17 cellular contexts compared by ENCODE assay signal in genomic region chr5:65391591-65391990, GRCh38.
"Had no signal": no experiment of that assay in that cellular context is flagged by ENCODE, and none has a peak within 500 bp of the region (broad histone marks: within the 10 kb centered on the region; RNA-seq: fewer than 3 reads in every experiment).

No MANE protein-coding gene starts in this region.

- H2AFZ ChIP-seq: neural progenitor cell had no signal

- H3K27ac ChIP-seq: neural progenitor cell, ovary, testis had no signal

- H3K4me2 ChIP-seq: neural progenitor cell had no signal

- H3K9me3 ChIP-seq: ovary, testis had no signal

- H3K9ac ChIP-seq: neural progenitor cell had no signal

- H3K4me3 ChIP-seq: neural progenitor cell, ovary, testis had no signal

- DNase-seq: activated CD4-positive, alpha-beta T cell treated with anti-CD3 and anti-CD28 coated beads, Interleukin-2, amount 10 ng/mL, durations not matched to agents 24 days and 14 days; activated CD8-positive, alpha-beta memory T cell treated with anti-CD3 and anti-CD28 coated beads for 24 hours; activated naive CD4-positive, alpha-beta T cell treated with Interleukin-2 at 50 U/mL for 16 hours; activated naive CD8-positive, alpha-beta T cell treated with anti-CD3 and anti-CD28 coated beads, Interleukin-2, amount 50 U/mL, for 24 hours; dermis blood vessel endothelial cell; endodermal cell; hypothalamus; midbrain; ovary; stimulated activated CD4-positive, alpha-beta T cell treated with anti-CD3 and anti-CD28 coated beads, Interleukin-4, amount 100 ng/mL, for 1 hour; stimulated activated CD8-positive, alpha-beta memory T cell treated with anti-CD3 and anti-CD28 coated beads, Interleukin-4, amount 100 ng/mL, for 48 hours; stimulated activated naive CD8-positive, alpha-beta T cell treated with anti-CD3 and anti-CD28 coated beads, Interleukin-15, Interleukin-2, amounts not matched to agents 100 U/mL and 50 U/mL, for 24 hours; T-cell; T1000; testis had no signal

- H3K36me3 ChIP-seq: neural progenitor cell, ovary had no signal

- H3K27me3 ChIP-seq: neural progenitor cell, ovary, testis had no signal

- ATAC-seq: activated naive CD8-positive, alpha-beta T cell treated with anti-CD3 and anti-CD28 coated beads, Interleukin-2, amount 50 U/mL, for 24 hours; esophagus mucosa; stimulated activated naive CD8-positive, alpha-beta T cell treated with anti-CD3 and anti-CD28 coated beads, Interleukin-15, Interleukin-2, amounts not matched to agents 100 U/mL and 50 U/mL, for 24 hours; T-cell had no signal

- H3K4me1 ChIP-seq: testis had no signal
